7 cellular contexts compared by ENCODE assay signal in genomic region chr3:108125550-108126071, GRCh38. TPM values are rescaled to one million over a fixed set of nuclear protein-coding genes. Genes with fewer than 3 reads are reported as not detected.
A peak's percentile ranks its signal among the peaks of the same experiment; 100 is the strongest.
DNase-seq lines count a peak whose midpoint lies in the region; ATAC-seq and TF ChIP-seq lines count a peak whose summit lies in the region.

No MANE protein-coding gene starts in this region.

- peak; percentile 51 for DNase-seq in NCI-H510A (lab: John Stamatoyannopoulos, UW)
- DNase-seq in activated T-cell treated with anti-CD3 and anti-CD28 coated beads, Interleukin-2, amount 50 U/mL, for 24 hours: peak; percentile 76
- peak; percentile 21 for DNase-seq in retina
- DNase-seq in breast epithelium (ENCODE audit: low spot score in 2 of 2): no peak
- no peak for DNase-seq in WERI-Rb-1

- TF ChIP-seq CTCF in breast epithelium (IDR thresholded peaks at IDR 0.05) (no peak), WERI-Rb-1 (IDR thresholded peaks at IDR 0.05; ENCODE audit: low read depth, low read length) (no peak)

- H3K4me3 Mint-ChIP-seq in activated T-cell treated with anti-CD3 and anti-CD28 coated beads, Interleukin-2, amount 50 U/mL, for 24 hours: peak overlapping the region; percentile 90

- peak; percentile 55 for ATAC-seq in HG02981 (IDR thresholded peaks at IDR 0.05; ENCODE audit: unreplicated experiment)

- H3K27me3 ChIP-seq in breast epithelium (no peaks in the 10 kb centered on the region), WERI-Rb-1 (ENCODE audit: insufficient read depth, low read depth, severe bottlenecking) (no peaks in the 10 kb centered on the region)

- no peaks in the 10 kb centered on the region for H3K36me3 ChIP-seq in breast epithelium
- no peaks in the 10 kb centered on the region for H3K36me3 ChIP-seq in WERI-Rb-1

- no peak overlapping the region for H3K4me3 ChIP-seq in breast epithelium
- no peak overlapping the region for H3K4me3 ChIP-seq in WERI-Rb-1 (ENCODE audit: low read depth, low read length)

- H3K27ac Mint-ChIP-seq in activated T-cell treated with anti-CD3 and anti-CD28 coated beads, Interleukin-2, amount 50 U/mL, for 24 hours: peak overlapping the region; percentile 100

- TF ChIP-seq POLR2A in GM18951 (IDR thresholded peaks at IDR 0.05; ENCODE audit: extremely low read depth, insufficient read depth, insufficient read length): peak; percentile 65
- no peak for TF ChIP-seq POLR2A in breast epithelium (IDR thresholded peaks at IDR 0.05)

- intact Hi-C loops in breast epithelium (cut with DNase I; ENCODE audit: low total_unique reads): no loop called here

- H3K27me3 Mint-ChIP-seq in activated T-cell treated with anti-CD3 and anti-CD28 coated beads, Interleukin-2, amount 50 U/mL, for 24 hours: no peaks in the 10 kb centered on the region

- in situ Hi-C loops in GM18951 (cut with MboI; ENCODE audit: low sequenced_read_pairs, unreplicated experiment): no loop called here

- no peaks in the 10 kb centered on the region for H3K9me3 ChIP-seq in breast epithelium
- H3K9me3 ChIP-seq in WERI-Rb-1 (ENCODE audit: severe bottlenecking): no peaks in the 10 kb centered on the region

- no peaks in the 10 kb centered on the region for H3K4me1 ChIP-seq in breast epithelium

- peaks cover 53% of the 10 kb centered on the region for H3K36me3 Mint-ChIP-seq in activated T-cell treated with anti-CD3 and anti-CD28 coated beads, Interleukin-2, amount 50 U/mL, for 24 hours (ENCODE audit: low read depth)

- peaks cover 7% of the 10 kb centered on the region for H3K9me3 Mint-ChIP-seq in activated T-cell treated with anti-CD3 and anti-CD28 coated beads, Interleukin-2, amount 50 U/mL, for 24 hours

- H3K4me1 Mint-ChIP-seq in activated T-cell treated with anti-CD3 and anti-CD28 coated beads, Interleukin-2, amount 50 U/mL, for 24 hours (ENCODE audit: low read depth): peaks cover 81% of the 10 kb centered on the region

- H3K27ac ChIP-seq in breast epithelium (no peak overlapping the region), WERI-Rb-1 (no peak overlapping the region)

RNA-seq across cellular contexts. Expression of gene CD47, which starts 34.8 kb away (rescaled TPM):
- 100 to 1,000 TPM in 1 of 3 donors, 10 to 100 TPM in 2; 52.8 to 126 (median 85.5) TPM for total RNA-seq in breast epithelium

Comparison
In these comparisons a context has a peak if more than half of its experiments do, and no peak if none do; other contexts are left out.
1. DNase-seq: peak in NCI-H510A (single experiment), activated T-cell treated with anti-CD3 and anti-CD28 coated beads, Interleukin-2, amount 50 U/mL, for 24 hours (single experiment) and retina (single experiment); none in breast epithelium (0 of 2) and WERI-Rb-1 (single experiment).